Comparison of ENCODE assay signal across 9 cellular contexts in the genomic region with DNA sequence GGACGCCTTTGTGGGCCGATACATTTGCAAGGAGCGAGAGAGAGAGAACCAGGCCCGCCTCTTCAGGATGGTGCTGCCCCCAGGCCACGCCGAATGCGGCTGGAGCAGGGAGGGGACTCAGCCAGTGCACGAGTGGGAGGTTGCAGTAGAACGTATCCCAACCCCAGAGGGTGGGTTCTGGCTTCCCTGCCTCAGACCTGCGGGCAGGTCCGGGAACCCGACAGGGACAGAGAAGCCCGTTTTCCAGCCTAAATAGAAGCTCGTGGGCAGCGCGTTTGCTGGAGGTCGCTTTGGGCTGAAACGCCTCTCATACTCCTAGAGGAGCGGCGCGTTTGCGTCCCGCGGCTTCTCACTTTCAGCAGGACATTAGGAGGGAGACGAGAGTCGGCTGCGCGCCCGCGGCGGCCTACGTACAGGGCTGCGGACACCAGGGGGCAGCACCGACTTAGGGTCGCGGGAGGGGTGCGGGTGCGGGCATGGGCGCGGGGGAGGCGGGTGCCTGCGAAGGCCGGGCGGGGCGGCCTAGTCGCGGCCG. TPM values are rescaled to one million over a fixed set of nuclear protein-coding genes. Genes with fewer than 3 reads are reported as not detected.
DNase-seq lines count a peak whose midpoint lies in the region; ATAC-seq and TF ChIP-seq lines count a peak whose summit lies in the region.
"Had no signal": no experiment of that assay in that cellular context is flagged by ENCODE, and none has a peak within 500 bp of the region (broad histone marks: within the 10 kb centered on the region; RNA-seq: fewer than 3 reads in every experiment).

No MANE protein-coding gene starts in this region.

- H3K4me1 ChIP-seq in foreskin keratinocyte, result no peaks in the 10 kb centered on the region
- peaks cover 12 to 72% of the 10 kb centered on the region in 2 donors for H3K4me1 ChIP-seq in thoracic aorta (ENCODE audit: control insufficient read depth in 1 of 2, low read depth in 2 of 2)

- H3K9me3 Mint-ChIP-seq in activated T-helper 2 cell treated with anti-CD3 and anti-CD28 coated beads, Interferon-gamma antibody, Interleukin-2, Interleukin-4, amounts not matched to agents 10 μg/mL and 5 μg/mL and 100 μg/mL, durations not matched to agents 14 hours and 24 hours and 36 hours, result no peaks in the 10 kb centered on the region

- DNase-seq in ELF-1 (ENCODE audit: low read depth, low spot score) (peak; percentile 90), NCI-H69 (lab: John Stamatoyannopoulos, UW) (peak; percentile 89), foreskin keratinocyte (peak; percentile 31 to 53), omental fat pad (ENCODE audit: low spot score) (no peak), thoracic aorta (ENCODE audit: low spot score) (no peak)
- peak; percentile 56 for DNase-seq in activated T-helper 2 cell treated with anti-CD3 and anti-CD28 coated beads, Interferon-gamma antibody, Interleukin-2, Interleukin-4, amounts not matched to agents 10 μg/mL and 5 μg/mL and 100 μg/mL, durations not matched to agents 14 hours and 24 hours and 36 hours (ENCODE audit: low spot score)

- peaks cover 61% of the 10 kb centered on the region for H3K27me3 Mint-ChIP-seq in activated T-helper 2 cell treated with anti-CD3 and anti-CD28 coated beads, Interferon-gamma antibody, Interleukin-2, Interleukin-4, amounts not matched to agents 10 μg/mL and 5 μg/mL and 100 μg/mL, durations not matched to agents 14 hours and 24 hours and 36 hours (ENCODE audit: low read depth)

- no peak overlapping the region for H3K27ac Mint-ChIP-seq in activated T-helper 2 cell treated with anti-CD3 and anti-CD28 coated beads, Interferon-gamma antibody, Interleukin-2, Interleukin-4, amounts not matched to agents 10 μg/mL and 5 μg/mL and 100 μg/mL, durations not matched to agents 14 hours and 24 hours and 36 hours

- intact Hi-C loops in activated T-helper 2 cell treated with anti-CD3 and anti-CD28 coated beads, Interferon-gamma antibody, Interleukin-2, Interleukin-4, amounts not matched to agents 10 μg/mL and 5 μg/mL and 100 μg/mL, durations not matched to agents 14 hours and 24 hours and 36 hours (cut with micrococcal nuclease), result loop anchor here (2.0 to 10.0 kb wide), 2 partner anchors 426 to 654 kb away; partner anchors contain the start of gene MED13

- H3K4me3 ChIP-seq in thoracic aorta, result peak overlapping the region; percentile 82

- peaks cover 51% of the 10 kb centered on the region for H3K27me3 ChIP-seq in foreskin keratinocyte
- no peaks in the 10 kb centered on the region for H3K27me3 ChIP-seq in thoracic aorta (replicated peaks; ENCODE audit: insufficient read depth)

- TF ChIP-seq CTCF in foreskin keratinocyte (conservative IDR thresholded peaks at IDR 0.05) (peak; percentile 74), omental fat pad (IDR thresholded peaks at IDR 0.05) (no peak), thoracic aorta (IDR thresholded peaks at IDR 0.05) (peak; percentile 56)

- no peaks in the 10 kb centered on the region for H3K9me3 ChIP-seq in thoracic aorta

- peaks cover 8% of the 10 kb centered on the region for H3K4me1 Mint-ChIP-seq in activated T-helper 2 cell treated with anti-CD3 and anti-CD28 coated beads, Interferon-gamma antibody, Interleukin-2, Interleukin-4, amounts not matched to agents 10 μg/mL and 5 μg/mL and 100 μg/mL, durations not matched to agents 14 hours and 24 hours and 36 hours (ENCODE audit: low read depth)

- H3K27ac ChIP-seq in foreskin keratinocyte, result no peak overlapping the region
- peak overlapping the region; percentile 94 to 96 for H3K27ac ChIP-seq in thoracic aorta

- H3K36me3 ChIP-seq in thoracic aorta, result peaks cover 1% of the 10 kb centered on the region

- H3K4me3 Mint-ChIP-seq in activated T-helper 2 cell treated with anti-CD3 and anti-CD28 coated beads, Interferon-gamma antibody, Interleukin-2, Interleukin-4, amounts not matched to agents 10 μg/mL and 5 μg/mL and 100 μg/mL, durations not matched to agents 14 hours and 24 hours and 36 hours (ENCODE audit: low read depth), result peak overlapping the region; percentile 54

- H3K36me3 Mint-ChIP-seq in activated T-helper 2 cell treated with anti-CD3 and anti-CD28 coated beads, Interferon-gamma antibody, Interleukin-2, Interleukin-4, amounts not matched to agents 10 μg/mL and 5 μg/mL and 100 μg/mL, durations not matched to agents 14 hours and 24 hours and 36 hours (ENCODE audit: low read depth), result no peaks in the 10 kb centered on the region

- ATAC-seq in foreskin keratinocyte, result peak; percentile 54
- peak; percentile 39 for ATAC-seq in omental fat pad (ENCODE audit: low FRiP score)
- ATAC-seq in thoracic aorta (ENCODE audit: insufficient number of reproducible peaks, low FRiP score, low read depth), result peak; percentile 7
- ATAC-seq in GM19351 (IDR thresholded peaks at IDR 0.05; ENCODE audit: unreplicated experiment), result no peak
- ATAC-seq in GM19023 (IDR thresholded peaks at IDR 0.05; ENCODE audit: unreplicated experiment), result no peak
- ATAC-seq: Panc1 had no signal

RNA-seq across cellular contexts. Expression of gene TBX2, which starts 11.0 kb away (rescaled TPM):
- 0.14 and 0.21 TPM in 2 replicates for total RNA-seq in activated T-helper 2 cell treated with anti-CD3 and anti-CD28 coated beads, Interferon-gamma antibody, Interleukin-2, Interleukin-4, amounts not matched to agents 10 μg/mL and 5 μg/mL and 100 μg/mL, durations not matched to agents 14 hours and 24 hours and 36 hours
- total RNA-seq in foreskin keratinocyte (not detected in 2 replicates), omental fat pad (10 to 100 TPM in 2 of 4 donors, 1 to 10 TPM in 2; 3.1 to 14.2 (median 9.6) TPM), thoracic aorta (10 to 100 TPM; 35.2 to 49.5 TPM)
- not detected in 2 replicates for polyA plus RNA-seq in foreskin keratinocyte

RNA-seq across cellular contexts. Expression of gene TBX4, which starts 41.6 kb away (rescaled TPM):
- not detected in 2 replicates for total RNA-seq in activated T-helper 2 cell treated with anti-CD3 and anti-CD28 coated beads, Interferon-gamma antibody, Interleukin-2, Interleukin-4, amounts not matched to agents 10 μg/mL and 5 μg/mL and 100 μg/mL, durations not matched to agents 14 hours and 24 hours and 36 hours
- total RNA-seq in foreskin keratinocyte, result 0.07 TPM in 1 of 2 replicates, not detected in the other
- polyA plus RNA-seq in foreskin keratinocyte, result 0.01 TPM in 1 of 2 replicates, not detected in the other
- not detected for total RNA-seq in omental fat pad
- total RNA-seq in thoracic aorta, result not detected

Comparison
In these comparisons a context has a peak if more than half of its experiments do, and no peak if none do; other contexts are left out.
1. DNase-seq: peak in ELF-1 (single experiment), NCI-H69 (single experiment), activated T-helper 2 cell treated with anti-CD3 and anti-CD28 coated beads, Interferon-gamma antibody, Interleukin-2, Interleukin-4, amounts not matched to agents 10 μg/mL and 5 μg/mL and 100 μg/mL, durations not matched to agents 14 hours and 24 hours and 36 hours (single experiment) and foreskin keratinocyte (2 of 2); none in omental fat pad (single experiment) and thoracic aorta (single experiment).
2. ATAC-seq: peak in foreskin keratinocyte (single experiment), omental fat pad (single experiment) and thoracic aorta (single experiment); none in GM19351 (single experiment) and GM19023 (single experiment).
3. CTCF ChIP-seq: peak in foreskin keratinocyte (single experiment) and thoracic aorta (single experiment); none in omental fat pad (0 of 3).